In genomic region chr18:73232933-73233332, GRCh38 we compare ENCODE assay signal across 15 cellular contexts.
DNase-seq lines count a peak whose midpoint lies in the region; ATAC-seq, FAIRE-seq and TF ChIP-seq lines count a peak whose summit lies in the region.
"Had no signal": no experiment of that assay in that cellular context is flagged by ENCODE, and none has a peak within 500 bp of the region (broad histone marks: within the 10 kb centered on the region; RNA-seq: fewer than 3 reads in every experiment).

No MANE protein-coding gene starts in this region.

- peak; percentile 80 for ATAC-seq in GM18870 (IDR thresholded peaks at IDR 0.05; ENCODE audit: unreplicated experiment)
- ATAC-seq in GM21576 (IDR thresholded peaks at IDR 0.05; ENCODE audit: unreplicated experiment): peak; percentile 78
- peak; percentile 86 for ATAC-seq in HG03159 (IDR thresholded peaks at IDR 0.05; ENCODE audit: unreplicated experiment)
- ATAC-seq: naive thymus-derived CD4-positive, alpha-beta T cell had no signal

- H3K27me3 ChIP-seq in keratinocyte (ENCODE audit: control insufficient read depth, extremely low read depth, insufficient read depth, low read length) (no peaks in the 10 kb centered on the region), tibial artery (no peaks in the 10 kb centered on the region)
- H3K27me3 ChIP-seq: right atrium auricular region had no signal

- H3K4me3 Mint-ChIP-seq in HFFc6: no peak overlapping the region
- H3K4me3 Mint-ChIP-seq: naive thymus-derived CD4-positive, alpha-beta T cell had no signal

- H3K27ac Mint-ChIP-seq in HFFc6: no peak overlapping the region
- H3K27ac Mint-ChIP-seq: naive thymus-derived CD4-positive, alpha-beta T cell had no signal

- DNase-seq in keratinocyte (ENCODE audit: low read depth, low spot score) (no peak), tibial artery (no peak), HFFc6 (no peak), NCI-H1930 (lab: John Stamatoyannopoulos, UW) (no peak), amygdala (lab: John Stamatoyannopoulos, UW) (no peak)
- DNase-seq: anterior cingulate cortex; foreskin melanocyte; KBM-7; kidney glomerular epithelial cell; naive thymus-derived CD4-positive, alpha-beta T cell; RPMI8226 had no signal

- TF ChIP-seq CTCF in keratinocyte (optimal IDR thresholded peaks at IDR 0.05 in 1 of 3, IDR thresholded peaks at IDR 0.05 in 1 of 3, conservative IDR thresholded peaks at IDR 0.05 in 1 of 3; ENCODE audit: extremely low read depth in 1 of 3, insufficient read depth in 2 of 3, low read length in 3 of 3) (no peak), tibial artery (IDR thresholded peaks at IDR 0.05) (no peak), HFFc6 (IDR thresholded peaks at IDR 0.05) (no peak)

- H3K36me3 ChIP-seq in keratinocyte (ENCODE audit: control insufficient read depth in 2 of 2, extremely low read depth in 1 of 2, insufficient read depth in 2 of 2, low read length in 2 of 2) (no peaks in the 10 kb centered on the region), tibial artery (no peaks in the 10 kb centered on the region)
- H3K36me3 ChIP-seq: right atrium auricular region had no signal

- no peak overlapping the region for H2AFZ ChIP-seq in keratinocyte (ENCODE audit: control insufficient read depth, low read length)

- peak; percentile 43 for FAIRE-seq in keratinocyte (lab: Jason Lieb, UNC)

- H3K79me2 ChIP-seq in keratinocyte (ENCODE audit: control insufficient read depth, insufficient read depth, low read length): no peaks in the 10 kb centered on the region

- no peaks in the 10 kb centered on the region for H3K9me3 Mint-ChIP-seq in HFFc6

- H3K27me3 Mint-ChIP-seq in HFFc6 (ENCODE audit: insufficient read depth): no peaks in the 10 kb centered on the region
- H3K27me3 Mint-ChIP-seq: naive thymus-derived CD4-positive, alpha-beta T cell had no signal

- H3K4me1 ChIP-seq in keratinocyte (ENCODE audit: control insufficient read depth, extremely low read depth, insufficient read depth, low read length): peaks cover 9% of the 10 kb centered on the region
- H3K4me1 ChIP-seq in tibial artery: no peaks in the 10 kb centered on the region
- H3K4me1 ChIP-seq: right atrium auricular region had no signal

- H3K4me3 ChIP-seq in keratinocyte (ENCODE audit: control insufficient read depth in 2 of 3, extremely low read depth in 1 of 3, insufficient read depth in 2 of 3, low read depth in 1 of 3, low read length in 3 of 3) (no peak overlapping the region), tibial artery (no peak overlapping the region)
- H3K4me3 ChIP-seq: right atrium auricular region had no signal

- H3K9me3 ChIP-seq in keratinocyte (ENCODE audit: control insufficient read depth, low read depth, low read length) (no peaks in the 10 kb centered on the region), tibial artery (no peaks in the 10 kb centered on the region)
- H3K9me3 ChIP-seq: right atrium auricular region had no signal

- dilution Hi-C loops in keratinocyte (cut with MboI; ENCODE audit: extremely low pct_ligation_motif_present, low sequenced_read_pairs): no loop called here

- peaks cover 13% of the 10 kb centered on the region for H3K36me3 Mint-ChIP-seq in HFFc6 (ENCODE audit: low read depth)
- H3K36me3 Mint-ChIP-seq: naive thymus-derived CD4-positive, alpha-beta T cell had no signal

- no peaks in the 10 kb centered on the region for H3K9me1 ChIP-seq in keratinocyte (ENCODE audit: control insufficient read depth, extremely low read depth, insufficient read depth, low read length)

- intact Hi-C loops in tibial artery (cut with DNase I; ENCODE audit: low total_unique reads): no loop called here

- no peaks in the 10 kb centered on the region for H4K20me1 ChIP-seq in keratinocyte (ENCODE audit: control insufficient read depth, extremely low read depth, insufficient read depth, low read length)

- H3K27ac ChIP-seq in keratinocyte (ENCODE audit: control insufficient read depth, insufficient read depth, low read length): no peak overlapping the region
- H3K27ac ChIP-seq in tibial artery: no peak overlapping the region
- H3K27ac ChIP-seq: right atrium auricular region had no signal

- H3K4me1 Mint-ChIP-seq in HFFc6 (ENCODE audit: low read depth): peaks cover 21% of the 10 kb centered on the region
- H3K4me1 Mint-ChIP-seq: naive thymus-derived CD4-positive, alpha-beta T cell had no signal

- no peak overlapping the region for H3K9ac ChIP-seq in keratinocyte (ENCODE audit: control insufficient read depth, extremely low read depth, insufficient read depth, low read length)

- no peak overlapping the region for H3K4me2 ChIP-seq in keratinocyte (ENCODE audit: control insufficient read depth, extremely low read depth, insufficient read depth, low read depth, low read length)
